In genomic region chr6:119333707-119334295, GRCh38 we compare ENCODE assay signal across 8 cellular contexts. TPM values are rescaled to one million over a fixed set of nuclear protein-coding genes. Genes with fewer than 3 reads are reported as not detected.
DNase-seq lines count a peak whose midpoint lies in the region; ATAC-seq and TF ChIP-seq lines count a peak whose summit lies in the region.

No MANE protein-coding gene starts in this region.

- peak; percentile 41 for DNase-seq in DMS53 (lab: John Stamatoyannopoulos, UW)
- DNase-seq in DMS53 treated with DMSO at 0.1 percent for 48 hours (lab: John Stamatoyannopoulos, UW; ENCODE audit: unreplicated experiment): no peak
- peak; percentile 60 for DNase-seq in RWPE1 (ENCODE audit: low spot score)
- peak; percentile 37 for DNase-seq in iPS-NIHi7 (ENCODE audit: extremely low spot score)
- DNase-seq in foreskin melanocyte: no peak
- no peak for DNase-seq in posterior vena cava (ENCODE audit: low spot score)
- DNase-seq in NCI-H1048 (lab: John Stamatoyannopoulos, UW): no peak

- intact Hi-C loops in posterior vena cava (cut with DNase I): no loop called here

- CTCF ChIA-PET in RWPE1 (lab: Yijun Ruan, JAX): interaction anchor here (0.6 to 1.8 kb wide), 8 partner anchors 13 to 409 kb away, joined by 3 to 7 read pairs (median 3); no protein-coding TSS in a partner anchor

- no peak overlapping the region for H3K27ac ChIP-seq in RWPE1

- peak; percentile 61 for ATAC-seq in HG02885 (IDR thresholded peaks at IDR 0.05; ENCODE audit: poor library complexity, unreplicated experiment)

- peak; percentile 55 for TF ChIP-seq CTCF in RWPE1 (conservative IDR thresholded peaks at IDR 0.05; ENCODE audit: low read depth)

- POLR2A ChIA-PET in RWPE1 (lab: Yijun Ruan, JAX; ENCODE audit: low non-redundant PET): no interaction called here

RNA-seq across cellular contexts. Expression of gene MAN1A1, which starts 15.8 kb away (rescaled TPM):
- 10 to 100 TPM; 60.6 to 65.3 TPM for total RNA-seq in posterior vena cava

Comparison
In these comparisons a context has a peak if more than half of its experiments do, and no peak if none do; other contexts are left out.
1. DNase-seq: peak in DMS53 (single experiment), RWPE1 (single experiment) and iPS-NIHi7 (single experiment); none in DMS53 treated with DMSO at 0.1 percent for 48 hours (single experiment), foreskin melanocyte (single experiment), posterior vena cava (single experiment) and NCI-H1048 (single experiment).